In the genomic region with DNA sequence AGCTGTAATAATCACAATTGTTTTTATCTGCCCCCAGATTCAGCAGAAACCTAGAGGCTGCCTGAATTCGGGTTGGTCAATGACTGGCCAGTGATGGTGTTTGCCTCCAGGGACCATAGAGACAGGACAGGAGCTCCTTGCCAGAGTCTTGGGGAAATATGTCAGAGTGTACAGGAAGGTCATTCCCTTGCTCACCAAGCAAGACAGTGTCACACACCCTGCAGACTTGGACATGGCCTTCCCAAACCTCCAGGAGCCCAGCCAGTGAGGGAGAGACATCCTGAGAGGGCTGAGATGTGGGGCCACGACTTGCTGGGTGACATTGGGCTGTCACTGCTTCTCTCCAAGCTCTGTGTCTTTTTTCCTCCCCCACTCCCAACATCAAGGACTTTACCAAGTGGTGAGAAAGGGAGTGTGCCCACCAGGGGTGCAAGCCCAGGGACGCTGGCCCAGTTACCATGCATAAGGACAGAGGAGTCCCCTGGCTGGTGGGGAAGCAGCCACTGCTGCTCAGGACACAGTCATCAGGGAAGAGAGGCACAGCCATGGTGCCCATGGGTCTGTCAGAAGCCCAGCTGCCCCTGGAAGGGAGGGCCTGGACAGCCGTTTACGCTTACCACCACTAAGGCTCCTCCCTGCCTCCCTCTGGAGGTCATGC, we compare ENCODE assay signal across 30 cellular contexts. TPM values are rescaled to one million over a fixed set of nuclear protein-coding genes. Genes with fewer than 3 reads are reported as not detected.
"Had no signal": no experiment of that assay in that cellular context is flagged by ENCODE, and none has a peak within 500 bp of the region (broad histone marks: within the 10 kb centered on the region; RNA-seq: fewer than 3 reads in every experiment).

No MANE protein-coding gene starts in this region.

- H3K36me3 ChIP-seq: right lobe of liver, tibial artery had no signal

- H3K4me3 ChIP-seq: body of pancreas, right lobe of liver, skin epidermis, tibial artery had no signal

- H3K27ac Mint-ChIP-seq: activated CD8-positive, alpha-beta T cell treated with anti-CD3 and anti-CD28 coated beads, Interleukin-2, amount 10 ng/mL, durations not matched to agents 7 days and 5 days; activated naive CD8-positive, alpha-beta T cell treated with anti-CD3 and anti-CD28 coated beads, Interleukin-2, amount 50 U/mL, for 24 hours; dendritic cell treated with granulocyte-macrophage colony-stimulating factor and Interleukin-4, amounts not matched to agents 40 ng/mL and 50 ng/mL, for 4 days; memory B cell; nephron; stimulated activated naive CD8-positive, alpha-beta T cell treated with anti-CD3 and anti-CD28 coated beads, Interleukin-15, Interleukin-2, amounts not matched to agents 100 ng/mL and 50 ng/mL, for 24 hours had no signal

- H3K4me3 Mint-ChIP-seq: activated CD8-positive, alpha-beta T cell treated with anti-CD3 and anti-CD28 coated beads, Interleukin-2, amount 10 ng/mL, durations not matched to agents 7 days and 5 days; activated naive CD8-positive, alpha-beta T cell treated with anti-CD3 and anti-CD28 coated beads, Interleukin-2, amount 50 U/mL, for 24 hours; dendritic cell treated with granulocyte-macrophage colony-stimulating factor and Interleukin-4, amounts not matched to agents 40 ng/mL and 50 ng/mL, for 4 days; memory B cell; nephron; stimulated activated naive CD8-positive, alpha-beta T cell treated with anti-CD3 and anti-CD28 coated beads, Interleukin-15, Interleukin-2, amounts not matched to agents 100 ng/mL and 50 ng/mL, for 24 hours had no signal

- H3K36me3 Mint-ChIP-seq: memory B cell had no signal

- H3K27ac ChIP-seq: body of pancreas, right lobe of liver, skin epidermis, tibial artery, VCaP had no signal

- H3K4me1 Mint-ChIP-seq: nephron had no signal

- DNase-seq: activated CD4-positive, alpha-beta T cell treated with anti-CD3 and anti-CD28 coated beads, Interleukin-2, amount 50 U/mL, for 1 hour; activated CD8-positive, alpha-beta memory T cell treated with anti-CD3 and anti-CD28 coated beads, Interleukin-2, amount 50 U/mL, for 4 hours; activated CD8-positive, alpha-beta T cell treated with anti-CD3 and anti-CD28 coated beads, Interleukin-2, amount 10 ng/mL, durations not matched to agents 7 days and 5 days; activated naive CD4-positive, alpha-beta T cell treated with anti-CD3 and anti-CD28 coated beads, Interleukin-2, amount 50 U/mL, for 16 hours; activated naive CD8-positive, alpha-beta T cell treated with anti-CD3 and anti-CD28 coated beads, Interleukin-2, amount 50 U/mL, for 24 hours; activated T-cell treated with anti-CD3 and anti-CD28 coated beads, Interleukin-2, amount 50 U/mL, for 48 hours; body of pancreas; effector CD8-positive, alpha-beta T cell; hypothalamus; left cardiac atrium; stimulated activated CD4-positive, alpha-beta T cell treated with anti-CD3 and anti-CD28 coated beads, Interleukin-1b, Interleukin-23, amount 100 ng/mL, for 48 hours; substantia nigra; tibial artery had no signal

- H3K4me1 ChIP-seq: body of pancreas, right lobe of liver, tibial artery had no signal

- H3K27me3 ChIP-seq: body of pancreas, right lobe of liver had no signal

- H3K9me3 ChIP-seq: right lobe of liver had no signal

- ATAC-seq: activated CD4-positive, CD25-positive, alpha-beta regulatory T cell treated with anti-CD3 and anti-CD28 coated beads, Interleukin-2, amount 50 U/mL, for 24 hours; activated CD8-positive, alpha-beta T cell treated with anti-CD3 and anti-CD28 coated beads, Interleukin-2, amount 10 ng/mL, durations not matched to agents 7 days and 5 days; activated naive CD8-positive, alpha-beta T cell treated with anti-CD3 and anti-CD28 coated beads, Interleukin-2, amount 50 U/mL, for 24 hours; body of pancreas; left cardiac atrium; right lobe of liver had no signal

RNA-seq across cellular contexts. Expression of a gene that starts 25.3 kb away (rescaled TPM):
- total RNA-seq: activated CD8-positive, alpha-beta T cell treated with anti-CD3 and anti-CD28 coated beads, Interleukin-2, amount 10 ng/mL, durations not matched to agents 7 days and 5 days; body of pancreas; cardiac septum; chondrocyte; frontal cortex; left cardiac atrium; liver; mononuclear cell; myocyte; right lobe of liver; T-helper 2 cell treated with Interferon-gamma antibody and Interleukin-4, amounts not matched to agents 100 ng/mL and 5 ng/mL, for 36 hours; urinary bladder had no signal
- polyA plus RNA-seq: esophagus, liver, urinary bladder had no signal

RNA-seq across cellular contexts. Expression of a gene that starts 40.3 kb away (rescaled TPM):
- total RNA-seq: activated CD8-positive, alpha-beta T cell treated with anti-CD3 and anti-CD28 coated beads, Interleukin-2, amount 10 ng/mL, durations not matched to agents 7 days and 5 days; cardiac septum; chondrocyte; frontal cortex; left cardiac atrium; liver; mononuclear cell; myocyte; right lobe of liver; urinary bladder had no signal
- polyA plus RNA-seq: esophagus, liver had no signal

RNA-seq across cellular contexts. Expression of a gene that starts 44.1 kb away (rescaled TPM):
- total RNA-seq: activated CD8-positive, alpha-beta T cell treated with anti-CD3 and anti-CD28 coated beads, Interleukin-2, amount 10 ng/mL, durations not matched to agents 7 days and 5 days; body of pancreas; cardiac septum; chondrocyte; left cardiac atrium; liver; myocyte; right lobe of liver; T-helper 2 cell treated with Interferon-gamma antibody and Interleukin-4, amounts not matched to agents 100 ng/mL and 5 ng/mL, for 36 hours had no signal
- polyA plus RNA-seq: esophagus, liver had no signal
